Comparison of ENCODE assay signal across 28 cellular contexts in genomic region chr12:121816925-121817647, GRCh38. TPM values are rescaled to one million over a fixed set of nuclear protein-coding genes. Genes with fewer than 3 reads are reported as not detected.
"Had no signal": no experiment of that assay in that cellular context is flagged by ENCODE, and none has a peak within 500 bp of the region (broad histone marks: within the 10 kb centered on the region; RNA-seq: fewer than 3 reads in every experiment).

No MANE protein-coding gene starts in this region.

- ATAC-seq: activated CD8-positive, alpha-beta memory T cell treated with anti-CD3 and anti-CD28 coated beads, Interleukin-2, amount 10 ng/mL, durations not matched to agents 7 days and 5 days; activated CD8-positive, alpha-beta T cell treated with anti-CD3 and anti-CD28 coated beads, Interleukin-2, amount 10 ng/mL, durations not matched to agents 7 days and 5 days; activated naive CD8-positive, alpha-beta T cell treated with anti-CD3 and anti-CD28 coated beads, Interleukin-2, amount 50 U/mL, for 24 hours; foreskin keratinocyte; heart left ventricle; left colon; naive thymus-derived CD8-positive, alpha-beta T cell; right cardiac atrium; T-helper 17 cell; upper lobe of right lung; WTC11 had no signal

- H3K27me3 ChIP-seq: esophagus muscularis mucosa, foreskin keratinocyte, heart left ventricle, suprapubic skin, tibial artery, upper lobe of right lung had no signal

- H3K9me3 ChIP-seq: esophagus muscularis mucosa, heart left ventricle, suprapubic skin, tibial artery, upper lobe of right lung had no signal

- H3K4me3 ChIP-seq: esophagus muscularis mucosa, heart left ventricle, suprapubic skin, tibial artery, upper lobe of right lung had no signal

- FAIRE-seq: kidney had no signal

- H3K4me1 ChIP-seq: foreskin keratinocyte had no signal

- DNase-seq: activated CD4-positive, alpha-beta T cell treated with anti-CD3 and anti-CD28 coated beads, Interleukin-2, amount 50 U/mL, for 1 hour; activated CD8-positive, alpha-beta memory T cell treated with anti-CD3 and anti-CD28 coated beads, Interleukin-2, amount 10 ng/mL, durations not matched to agents 7 days and 5 days; activated CD8-positive, alpha-beta T cell treated with anti-CD3 and anti-CD28 coated beads, Interleukin-2, amount 10 ng/mL, durations not matched to agents 7 days and 5 days; activated effector memory CD4-positive, alpha-beta T cell treated with anti-CD3 and anti-CD28 coated beads, Interleukin-2, amount 50 U/mL, for 16 hours; activated naive CD8-positive, alpha-beta T cell treated with anti-CD3 and anti-CD28 coated beads, Interleukin-2, amount 50 U/mL, for 24 hours; amygdala; caudate nucleus; dermis blood vessel endothelial cell; effector CD4-positive, alpha-beta T cell; foreskin keratinocyte; hypothalamus; immature natural killer cell; kidney; left colon; naive thymus-derived CD8-positive, alpha-beta T cell; occipital lobe; stimulated activated CD4-positive, alpha-beta T cell treated with anti-CD3 and anti-CD28 coated beads, Interleukin-15, amount 100 ng/mL, for 24 hours; stimulated activated CD4-positive, alpha-beta T cell treated with anti-CD3 and anti-CD28 coated beads, Interleukin-2, amount 100 ng/mL, for 24 hours; stimulated activated naive CD4-positive, alpha-beta T cell; T-helper 17 cell; T1000; tibial artery; upper lobe of right lung had no signal

- H3K27ac ChIP-seq: esophagus muscularis mucosa, foreskin keratinocyte, heart left ventricle, suprapubic skin, tibial artery, upper lobe of right lung had no signal

RNA-seq across cellular contexts. Expression of gene HPD, which starts 41.6 kb away (rescaled TPM):
- total RNA-seq: activated CD8-positive, alpha-beta memory T cell treated with anti-CD3 and anti-CD28 coated beads, Interleukin-2, amount 10 ng/mL, durations not matched to agents 7 days and 5 days; activated CD8-positive, alpha-beta T cell treated with anti-CD3 and anti-CD28 coated beads, Interleukin-2, amount 10 ng/mL, durations not matched to agents 7 days and 5 days; dermis blood vessel endothelial cell; foreskin keratinocyte; naive thymus-derived CD8-positive, alpha-beta T cell; occipital lobe; T-helper 17 cell had no signal
- polyA plus RNA-seq: foreskin keratinocyte; immature natural killer cell; naive thymus-derived CD8-positive, alpha-beta T cell had no signal
